ENCODE assay signal across 15 cellular contexts in genomic region chr10:72803119-72803505, GRCh38.
DNase-seq lines count a peak whose midpoint lies in the region; ATAC-seq and TF ChIP-seq lines count a peak whose summit lies in the region.
"Had no signal": no experiment of that assay in that cellular context is flagged by ENCODE, and none has a peak within 500 bp of the region (broad histone marks: within the 10 kb centered on the region; RNA-seq: fewer than 3 reads in every experiment).

No MANE protein-coding gene starts in this region.

- TF ChIP-seq CTCF in Calu3 (IDR thresholded peaks at IDR 0.05; ENCODE audit: unreplicated experiment) (no peak), osteocyte (IDR thresholded peaks at IDR 0.05) (no peak), ovary (IDR thresholded peaks at IDR 0.05) (no peak), GM13977 (IDR thresholded peaks at IDR 0.05; ENCODE audit: extremely low read depth, insufficient read depth, missing control alignments) (no peak), vagina (IDR thresholded peaks at IDR 0.05) (no peak)

- BruUV-seq in Calu3 (replicated peaks; lab: Mats Ljungman, UMichigan): no TSS peak

- H3K27me3 Mint-ChIP-seq in Calu3 (ENCODE audit: unreplicated experiment): no peaks in the 10 kb centered on the region
- H3K27me3 Mint-ChIP-seq in dendritic cell treated with granulocyte-macrophage colony-stimulating factor and Interleukin-4, amounts not matched to agents 40 ng/mL and 50 ng/mL, for 4 days: no peaks in the 10 kb centered on the region
- H3K27me3 Mint-ChIP-seq in osteocyte (ENCODE audit: unreplicated experiment): no peaks in the 10 kb centered on the region
- H3K27me3 Mint-ChIP-seq: activated naive CD8-positive, alpha-beta T cell treated with anti-CD3 and anti-CD28 coated beads, Interleukin-2, amount 10 ng/mL, durations not matched to agents 7 days and 5 days; activated T-cell treated with anti-CD3 and anti-CD28 coated beads, Interleukin-2, amount 50 U/mL, for 24 hours had no signal

- in situ Hi-C loops in GM13977 (cut with MboI; ENCODE audit: low pct_unique_long_range_greater_than_20kb, low sequenced_read_pairs, unreplicated experiment): no loop called here

- TF ChIP-seq POLR2A in ovary (IDR thresholded peaks at IDR 0.05) (no peak), vagina (IDR thresholded peaks at IDR 0.05) (no peak)

- H3K27ac Mint-ChIP-seq in Calu3 (ENCODE audit: unreplicated experiment): peak overlapping the region; percentile 84
- H3K27ac Mint-ChIP-seq in dendritic cell treated with granulocyte-macrophage colony-stimulating factor and Interleukin-4, amounts not matched to agents 40 ng/mL and 50 ng/mL, for 4 days: peak overlapping the region; percentile 25
- peak overlapping the region; percentile 98 for H3K27ac Mint-ChIP-seq in osteocyte (ENCODE audit: unreplicated experiment)
- H3K27ac Mint-ChIP-seq: activated naive CD8-positive, alpha-beta T cell treated with anti-CD3 and anti-CD28 coated beads, Interleukin-2, amount 10 ng/mL, durations not matched to agents 7 days and 5 days; activated T-cell treated with anti-CD3 and anti-CD28 coated beads, Interleukin-2, amount 50 U/mL, for 24 hours had no signal

- peaks cover 8% of the 10 kb centered on the region for H3K36me3 Mint-ChIP-seq in Calu3 (ENCODE audit: insufficient read depth, unreplicated experiment)
- peaks cover 11% of the 10 kb centered on the region for H3K36me3 Mint-ChIP-seq in dendritic cell treated with granulocyte-macrophage colony-stimulating factor and Interleukin-4, amounts not matched to agents 40 ng/mL and 50 ng/mL, for 4 days (ENCODE audit: low read depth)
- H3K36me3 Mint-ChIP-seq in osteocyte (ENCODE audit: unreplicated experiment): no peaks in the 10 kb centered on the region
- H3K36me3 Mint-ChIP-seq: activated naive CD8-positive, alpha-beta T cell treated with anti-CD3 and anti-CD28 coated beads, Interleukin-2, amount 10 ng/mL, durations not matched to agents 7 days and 5 days had no signal

- H3K27me3 ChIP-seq in MG63 (no peaks in the 10 kb centered on the region), ovary (no peaks in the 10 kb centered on the region), vagina (no peaks in the 10 kb centered on the region)

- H3K4me3 Mint-ChIP-seq in Calu3 (ENCODE audit: low read depth, unreplicated experiment): peak overlapping the region; percentile 28
- H3K4me3 Mint-ChIP-seq in dendritic cell treated with granulocyte-macrophage colony-stimulating factor and Interleukin-4, amounts not matched to agents 40 ng/mL and 50 ng/mL, for 4 days: no peak overlapping the region
- H3K4me3 Mint-ChIP-seq in osteocyte (ENCODE audit: unreplicated experiment): peak overlapping the region; percentile 74
- H3K4me3 Mint-ChIP-seq: activated naive CD8-positive, alpha-beta T cell treated with anti-CD3 and anti-CD28 coated beads, Interleukin-2, amount 10 ng/mL, durations not matched to agents 7 days and 5 days; activated T-cell treated with anti-CD3 and anti-CD28 coated beads, Interleukin-2, amount 50 U/mL, for 24 hours had no signal

- H3K27ac ChIP-seq in ovary (no peak overlapping the region), vagina (no peak overlapping the region)

- DNase-seq in Calu3: no peak
- no peak for DNase-seq in MG63
- no peak for DNase-seq in osteocyte (ENCODE audit: extremely low spot score, unreplicated experiment)
- DNase-seq in ovary: no peak
- DNase-seq in GM13977 (ENCODE audit: low spot score): no peak
- DNase-seq in vagina (ENCODE audit: extremely low spot score in 2 of 2): no peak
- DNase-seq: activated CD4-positive, alpha-beta T cell treated with anti-CD3 and anti-CD28 coated beads, Interleukin-2, amount 50 U/mL, for 48 hours; activated naive CD8-positive, alpha-beta T cell treated with anti-CD3 and anti-CD28 coated beads, Interleukin-2, amount 10 ng/mL, durations not matched to agents 7 days and 5 days; activated T-cell treated with anti-CD3 and anti-CD28 coated beads, Interleukin-2, amount 50 U/mL, for 24 hours; DMS 273 treated with DMSO at 0.1 percent for 48 hours; NCI-H1417 treated with DMSO at 0.1 percent for 48 hours; NCI-H2227 treated with DMSO at 0.1 percent for 48 hours; SIG-M5 had no signal

- H3K36me3 ChIP-seq in MG63 (no peaks in the 10 kb centered on the region), ovary (no peaks in the 10 kb centered on the region), vagina (no peaks in the 10 kb centered on the region)

- CTCF ChIA-PET in Calu3 (lab: Charles Lee): interaction anchor here (0.5 to 1.1 kb wide), 3 partner anchors 9 to 432 kb away, joined by 3 to 6 read pairs (median 4); no protein-coding TSS in a partner anchor

- TF ChIP-seq EP300 in ovary (IDR thresholded peaks at IDR 0.05): no peak

- no peak for ATAC-seq in HG02973 (IDR thresholded peaks at IDR 0.05; ENCODE audit: unreplicated experiment)

- H3K4me3 ChIP-seq in MG63: peak overlapping the region; percentile 26
- no peak overlapping the region for H3K4me3 ChIP-seq in ovary
- no peak overlapping the region for H3K4me3 ChIP-seq in vagina

- H3K9me3 Mint-ChIP-seq in Calu3 (ENCODE audit: low read depth, unreplicated experiment) (peaks cover 3% of the 10 kb centered on the region), osteocyte (ENCODE audit: unreplicated experiment) (no peaks in the 10 kb centered on the region)
- peaks cover under 1% of the 10 kb centered on the region for H3K9me3 Mint-ChIP-seq in dendritic cell treated with granulocyte-macrophage colony-stimulating factor and Interleukin-4, amounts not matched to agents 40 ng/mL and 50 ng/mL, for 4 days
- H3K9me3 Mint-ChIP-seq: activated naive CD8-positive, alpha-beta T cell treated with anti-CD3 and anti-CD28 coated beads, Interleukin-2, amount 10 ng/mL, durations not matched to agents 7 days and 5 days; activated T-cell treated with anti-CD3 and anti-CD28 coated beads, Interleukin-2, amount 50 U/mL, for 24 hours had no signal

- H3K4me1 ChIP-seq in ovary (ENCODE audit: insufficient read depth): no peaks in the 10 kb centered on the region
- H3K4me1 ChIP-seq in vagina: peaks cover 29% of the 10 kb centered on the region

- H3K9me3 ChIP-seq in MG63: no peaks in the 10 kb centered on the region
- no peaks in the 10 kb centered on the region for H3K9me3 ChIP-seq in ovary
- H3K9me3 ChIP-seq in vagina: no peaks in the 10 kb centered on the region

- peaks cover 51% of the 10 kb centered on the region for H3K4me1 Mint-ChIP-seq in Calu3 (ENCODE audit: low read depth, unreplicated experiment)
- H3K4me1 Mint-ChIP-seq in dendritic cell treated with granulocyte-macrophage colony-stimulating factor and Interleukin-4, amounts not matched to agents 40 ng/mL and 50 ng/mL, for 4 days (ENCODE audit: low read depth): peaks cover 7% of the 10 kb centered on the region
- peaks cover 37% of the 10 kb centered on the region for H3K4me1 Mint-ChIP-seq in osteocyte (ENCODE audit: unreplicated experiment)

- intact Hi-C loops in Calu3 (cut with micrococcal nuclease; ENCODE audit: unreplicated experiment): no loop called here
- intact Hi-C loops in dendritic cell treated with granulocyte-macrophage colony-stimulating factor and Interleukin-4, amounts not matched to agents 40 ng/mL and 50 ng/mL, for 4 days (cut with micrococcal nuclease): no loop called here
- intact Hi-C loops in ovary (cut with DNase I): no loop called here
- intact Hi-C loops in vagina (cut with DNase I): no loop called here

Comparison
In these comparisons a context has a peak if more than half of its experiments do, and no peak if none do; other contexts are left out.
1. H3K27ac Mint-ChIP-seq: peak in every context shown above with its lines; median percentile 98 in osteocyte; 84 in Calu3; 25 in dendritic cell treated with granulocyte-macrophage colony-stimulating factor and Interleukin-4, amounts not matched to agents 40 ng/mL and 50 ng/mL, for 4 days.